In the genomic region with DNA sequence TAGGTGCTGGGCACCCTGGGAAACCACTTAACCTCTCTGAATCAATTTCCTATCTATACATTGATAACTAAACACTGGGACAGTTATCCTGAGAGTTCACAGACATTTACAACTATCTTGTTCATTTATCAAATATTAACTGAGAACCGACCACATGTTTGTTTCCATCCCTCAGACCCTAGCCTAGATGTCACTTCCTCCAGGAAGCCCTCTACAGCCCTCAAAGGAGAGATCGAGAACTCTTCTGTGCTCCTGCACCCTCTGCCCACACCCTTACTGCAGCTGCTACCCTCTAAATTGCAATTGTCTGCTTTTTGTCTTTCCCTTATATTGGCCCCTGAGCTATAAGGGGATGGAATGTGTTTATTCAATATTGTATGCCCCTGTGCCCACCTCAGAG, we compare ENCODE assay signal across 23 cellular contexts. TPM values are rescaled to one million over a fixed set of nuclear protein-coding genes. Genes with fewer than 3 reads are reported as not detected.
DNase-seq lines count a peak whose midpoint lies in the region; ATAC-seq, FAIRE-seq and TF ChIP-seq lines count a peak whose summit lies in the region.
"Had no signal": no experiment of that assay in that cellular context is flagged by ENCODE, and none has a peak within 500 bp of the region (broad histone marks: within the 10 kb centered on the region; RNA-seq: fewer than 3 reads in every experiment).

No MANE protein-coding gene starts in this region.

- 78% methylated on average over 2 of the region's 2 CpGs for WGBS in HepG2 (ENCODE audit: low lambda C conversion rate)

- no peak overlapping the region for H3K4me2 ChIP-seq in HepG2 (ENCODE audit: low read depth, low read length)
- H3K4me2 ChIP-seq: BLaER1 had no signal

- H3K36me3 Mint-ChIP-seq in nephron (ENCODE audit: low read depth) = no peaks in the 10 kb centered on the region
- H3K36me3 Mint-ChIP-seq: CD4-positive, CD25-positive, alpha-beta regulatory T cell had no signal

- TF ChIP-seq CTCF in nephron (IDR thresholded peaks at IDR 0.05; ENCODE audit: unreplicated experiment in 3 of 3) (no peak), HepG2 (CRISPR knock-in tag; IDR thresholded peaks at IDR 0.05) (no peak)

- H3K4me1 ChIP-seq in HepG2 (ENCODE audit: insufficient read depth, low read length) = peaks cover 21% of the 10 kb centered on the region

- TF ChIP-seq RAD21 in HepG2 (CRISPR knock-in tag; IDR thresholded peaks at IDR 0.05) = no peak

- no peak for TF ChIP-seq POLR2A in HepG2 (IDR thresholded peaks at IDR 0.05; ENCODE audit: insufficient read depth in 1 of 2, low read depth in 2 of 2, low read length in 2 of 2)

- H3K27ac ChIP-seq in cingulate gyrus (ENCODE audit: low read depth, low read length) (peak overlapping the region; percentile 94), temporal lobe (ENCODE audit: low read depth, low read length) (peak overlapping the region; percentile 82), HepG2 (ENCODE audit: extremely low read length, insufficient read depth, low read length) (no peak overlapping the region)
- H3K27ac ChIP-seq: BLaER1, HL-60, RWPE1 had no signal

- no peak overlapping the region for H3K4me3 Mint-ChIP-seq in nephron
- H3K4me3 Mint-ChIP-seq: CD4-positive, CD25-positive, alpha-beta regulatory T cell had no signal

- peaks cover 71% of the 10 kb centered on the region for H3K4me1 Mint-ChIP-seq in nephron

- H3K9me3 ChIP-seq in HepG2 (ENCODE audit: low read length) = no peaks in the 10 kb centered on the region
- H3K9me3 ChIP-seq: BLaER1 had no signal

- in situ Hi-C loops in HepG2 (cut with HindIII; ENCODE audit: extremely low pct_ligation_motif_present, low pct_unique_long_range_greater_than_20kb) = no loop called here

- DNase-seq in HepG2 (ENCODE audit: low spot score) (no peak), LoVo (ENCODE audit: low spot score) (no peak)
- DNase-seq: CD4-positive, CD25-positive, alpha-beta regulatory T cell; HCEC 1CT; Karpas-422; NCI-H1105 treated with DMSO at 0.1 percent for 48 hours; NCI-H146; NCI-H1930; NCI-H446 treated with DMSO at 0.1 percent for 48 hours; NCI-H526; SHP77 had no signal

- POLR2A ChIA-PET in HepG2 (lab: Yijun Ruan, JAX) = no interaction called here

- H3K9me3 Mint-ChIP-seq in nephron = no peaks in the 10 kb centered on the region

- no peaks in the 10 kb centered on the region for H4K20me1 ChIP-seq in HepG2 (ENCODE audit: insufficient read depth, low read length)
- H4K20me1 ChIP-seq: BLaER1 had no signal

- peak overlapping the region in 2 of 3 experiments; percentile 10 to 77 for H3K27ac Mint-ChIP-seq in nephron
- H3K27ac Mint-ChIP-seq: CD4-positive, CD25-positive, alpha-beta regulatory T cell had no signal

- H3K27me3 ChIP-seq in HepG2 (ENCODE audit: control insufficient read depth in 1 of 2, insufficient read depth in 2 of 2, low read length in 2 of 2) = 0 out of 5 replicates have a peak, but pooled peaks cover 0 to 3% of the 10 kb centered on the region in 2 experiments
- H3K27me3 ChIP-seq: BLaER1 had no signal

- no peak for FAIRE-seq in HepG2 (lab: Jason Lieb, UNC)
- FAIRE-seq: A204.1, GM18507, H1 had no signal

- CTCF ChIA-PET in HepG2 (lab: Yijun Ruan, JAX; ENCODE audit: low intra/inter-chr PET ratio, low total read pairs) = no interaction called here

- intact Hi-C loops in HepG2 (cut with micrococcal nuclease; ENCODE audit: unreplicated experiment) = no loop called here

- ATAC-seq in GM21423 (IDR thresholded peaks at IDR 0.05; ENCODE audit: unreplicated experiment) (peak; percentile 45), HepG2 (no peak), HG03108 (IDR thresholded peaks at IDR 0.05; ENCODE audit: unreplicated experiment) (no peak), GM19324 (IDR thresholded peaks at IDR 0.05; ENCODE audit: low FRiP score, unreplicated experiment) (no peak)

- BruUV-seq in HepG2 (replicated peaks; lab: Mats Ljungman, UMichigan) = no TSS peak

- no peaks in the 10 kb centered on the region for H3K36me3 ChIP-seq in HepG2 (replicated peaks in 1 of 2; ENCODE audit: control insufficient read depth in 1 of 2, insufficient read depth in 2 of 2, low read length in 2 of 2)
- H3K36me3 ChIP-seq: BLaER1 had no signal

- no peak overlapping the region for H3K4me3 ChIP-seq in HepG2 (replicated peaks in 1 of 3; ENCODE audit: insufficient read depth in 1 of 3, low read depth in 2 of 3, low read length in 3 of 3)
- H3K4me3 ChIP-seq: BLaER1 had no signal

- no peak overlapping the region for H3K9ac ChIP-seq in HepG2 (ENCODE audit: insufficient read depth, low read depth, low read length)
- H3K9ac ChIP-seq: BLaER1 had no signal

- no peaks in the 10 kb centered on the region for H3K79me2 ChIP-seq in HepG2 (ENCODE audit: insufficient read depth, low read length)

- H3K27me3 Mint-ChIP-seq in nephron (ENCODE audit: low read depth) = peaks cover 17% of the 10 kb centered on the region
- H3K27me3 Mint-ChIP-seq: CD4-positive, CD25-positive, alpha-beta regulatory T cell had no signal

- TF ChIP-seq EP300 in HepG2 (IDR thresholded peaks at IDR 0.05; ENCODE audit: low read depth in 2 of 2, low read length in 2 of 2) = no peak
- no peak for TF ChIP-seq EP300 in HepG2 (CRISPR knock-in tag; IDR thresholded peaks at IDR 0.05; ENCODE audit: borderline replicate concordance)

- no peak overlapping the region for H2AFZ ChIP-seq in HepG2 (ENCODE audit: low read length)

TF ChIP-seq in HepG2, 621 proteins besides CTCF, POLR2A, EP300 and RAD21:
- TF ChIP-seq ZNF256 (CRISPR knock-in tag; conservative IDR thresholded peaks at IDR 0.05) (no peak), ARHGAP35 (CRISPR knock-in tag; IDR thresholded peaks at IDR 0.05; ENCODE audit: borderline replicate concordance) (no peak)
TF ChIP-seq in HepG2: peak in this region for 0.

RNA-seq across cellular contexts. Expression of a gene that starts 46.1 kb away (rescaled TPM):
- total RNA-seq in temporal lobe (74.3 TPM), HepG2 (2016; rRNA removed; fragmentation: Illumina TruSeq; extraction: Trizol) (1.2 and 1.6 TPM in 2 replicates)
- 0.30 and 0.35 TPM in 2 replicates for total RNA-seq in HepG2 (2016; cell fraction: cytosol; rRNA removed; fragmentation: Illumina TruSeq; extraction: Trizol; ENCODE audit: low read depth)
- total RNA-seq in HepG2 (2016; cell fraction: insoluble cytoplasmic fraction; rRNA removed; fragmentation: Illumina TruSeq; extraction: Trizol) = 0.97 and 1.3 TPM in 2 replicates
- 0.48 and 0.90 TPM in 2 replicates for total RNA-seq in HepG2 (2016; cell fraction: membrane; rRNA removed; fragmentation: Illumina TruSeq; extraction: Trizol)
- total RNA-seq in HepG2 (2016; cell fraction: nucleus; rRNA removed; fragmentation: Illumina TruSeq; extraction: Trizol) = 2.3 and 3.4 TPM in 2 replicates
- 0.97 and 1.4 TPM in 2 replicates for polyA plus RNA-seq in HepG2 (2011; rRNA removed)
- 0.67 and 1.4 TPM in 2 replicates for polyA plus RNA-seq in HepG2 (2011; cell fraction: cytosol; rRNA removed)
- 2.5 and 4.1 TPM in 2 replicates for polyA plus RNA-seq in HepG2 (2011; cell fraction: nucleus; rRNA removed)
- 1.3 and 2.1 TPM in 2 replicates for polyA plus RNA-seq in HepG2 (2012)
- polyA plus RNA-seq in HepG2 (2016; cell fraction: cytosol; fragmentation: Illumina TruSeq; extraction: Trizol; ENCODE audit: low read depth) = 0.36 and 0.60 TPM in 2 replicates
- polyA plus RNA-seq in HepG2 (2016; cell fraction: insoluble cytoplasmic fraction; fragmentation: Illumina TruSeq; extraction: Trizol; ENCODE audit: low read depth) = 0.54 and 1.4 TPM in 2 replicates
- 0.17 and 0.35 TPM in 2 replicates for polyA plus RNA-seq in HepG2 (2016; cell fraction: membrane; fragmentation: Illumina TruSeq; extraction: Trizol; ENCODE audit: low read depth)
- 1.7 and 2.7 TPM in 2 replicates for polyA plus RNA-seq in HepG2 (2016; cell fraction: nucleus; fragmentation: Illumina TruSeq; extraction: Trizol; ENCODE audit: insufficient read depth, low read depth)
- polyA minus RNA-seq in HepG2 (2011; rRNA and poly(A)+ RNA removed; ENCODE audit: low replicate concordance) = 0.19 and 1.8 TPM in 2 replicates
- polyA minus RNA-seq in HepG2 (2011; cell fraction: cytosol; rRNA and poly(A)+ RNA removed) = 0.79 and 0.89 TPM in 2 replicates
- 9.7 and 10.2 TPM in 2 replicates for polyA minus RNA-seq in HepG2 (2011; cell fraction: nucleus; rRNA and poly(A)+ RNA removed)

Comparison
In these comparisons a context has a peak if more than half of its experiments do, and no peak if none do; other contexts are left out.
1. RNA of a gene that starts 46.1 kb away (total RNA-seq): 74.3 TPM in temporal lobe (single experiment); 0.30 to 3.4 TPM in HepG2; every median in the first group is over 10 times any median in the second.